27 cellular contexts compared by ENCODE assay signal in genomic region chr4:81571105-81571504, GRCh38.
"Had no signal": no experiment of that assay in that cellular context is flagged by ENCODE, and none has a peak within 500 bp of the region (broad histone marks: within the 10 kb centered on the region; RNA-seq: fewer than 3 reads in every experiment).

No MANE protein-coding gene starts in this region.

- H3K4me3 ChIP-seq: cardiac muscle cell, coronary artery, gastroesophageal sphincter, heart left ventricle, hepatocyte, ovary, psoas muscle, smooth muscle cell, suprapubic skin, thyroid gland had no signal

- H3K36me3 ChIP-seq: cardiac muscle cell, gastroesophageal sphincter, heart left ventricle, ovary, suprapubic skin, thyroid gland had no signal

- H3K9me3 ChIP-seq: gastroesophageal sphincter, heart left ventricle, ovary, psoas muscle, suprapubic skin, thyroid gland had no signal

- DNase-seq: dermis blood vessel endothelial cell; effector memory CD8-positive, alpha-beta T cell; foreskin fibroblast; heart left ventricle; left colon; naive thymus-derived CD8-positive, alpha-beta T cell; nephron progenitor cell; occipital lobe; ovary; posterior cingulate gyrus; psoas muscle; stimulated activated CD4-positive, alpha-beta T cell treated with anti-CD3 and anti-CD28 coated beads, Interleukin-12 subunit alpha, Interleukin-12 subunit beta, amount 100 ng/mL, for 4 hours; stimulated activated CD4-positive, alpha-beta T cell treated with anti-CD3 and anti-CD28 coated beads, Interleukin-1b, Interleukin-23, amount 100 ng/mL, for 48 hours; stimulated activated CD4-positive, alpha-beta T cell treated with anti-CD3 and anti-CD28 coated beads, Interleukin-4, amount 100 ng/mL, for 1 hour; stimulated activated CD8-positive, alpha-beta memory T cell treated with anti-CD3 and anti-CD28 coated beads, Interleukin-4, amount 100 ng/mL, for 48 hours; stimulated activated naive CD4-positive, alpha-beta T cell; stimulated activated naive CD8-positive, alpha-beta T cell treated with anti-CD3 and anti-CD28 coated beads, Interleukin-15, amount 100 ng/mL, for 72 hours had no signal

- H3K27ac ChIP-seq: cardiac muscle cell, gastroesophageal sphincter, heart left ventricle, hepatocyte, ovary, psoas muscle, suprapubic skin, thyroid gland had no signal

- H3K27me3 ChIP-seq: cardiac muscle cell, gastroesophageal sphincter, heart left ventricle, hepatocyte, ovary, suprapubic skin, thyroid gland had no signal

- FAIRE-seq: endometrium, islet of Langerhans had no signal

- H3K4me1 ChIP-seq: psoas muscle, suprapubic skin had no signal

- ATAC-seq: effector memory CD8-positive, alpha-beta T cell; gastroesophageal sphincter; left colon; naive thymus-derived CD8-positive, alpha-beta T cell; psoas muscle; sciatic nerve; stimulated activated naive CD8-positive, alpha-beta T cell treated with anti-CD3 and anti-CD28 coated beads, Interleukin-15, amount 100 ng/mL, for 72 hours had no signal
